ENCODE assay signal across 16 cellular contexts in genomic region chr20:50393990-50394561, GRCh38.
DNase-seq lines count a peak whose midpoint lies in the region; ATAC-seq, FAIRE-seq and TF ChIP-seq lines count a peak whose summit lies in the region.
"Had no signal": no experiment of that assay in that cellular context is flagged by ENCODE, and none has a peak within 500 bp of the region (broad histone marks: within the 10 kb centered on the region; RNA-seq: fewer than 3 reads in every experiment).

No MANE protein-coding gene starts in this region.

- ATAC-seq in IMR-90 (ENCODE audit: low read depth) = no peak
- no peak for ATAC-seq in K562
- ATAC-seq in upper lobe of left lung (ENCODE audit: low FRiP score in 2 of 2) = no peak
- ATAC-seq in HG03457 (IDR thresholded peaks at IDR 0.05; ENCODE audit: unreplicated experiment) = no peak
- ATAC-seq: activated CD8-positive, alpha-beta T cell treated with anti-CD3 and anti-CD28 coated beads, Interleukin-2, amount 10 ng/mL, durations not matched to agents 7 days and 5 days had no signal

- no peak for TF ChIP-seq EP300 in K562 (IDR thresholded peaks at IDR 0.05; ENCODE audit: low read length)
- TF ChIP-seq EP300 in upper lobe of left lung (IDR thresholded peaks at IDR 0.05) = peak in 1 of 4 donors; percentile 1

- H3K79me2 ChIP-seq in K562 (ENCODE audit: control insufficient read depth, insufficient read depth, low read length) = no peaks in the 10 kb centered on the region

- H3K9me1 ChIP-seq in IMR-90 (ENCODE audit: insufficient read depth, low read length) (0 out of 2 replicates have a peak, but pooled peaks cover 3% of the 10 kb centered on the region), K562 (ENCODE audit: control insufficient read depth, insufficient read depth, low read length) (no peaks in the 10 kb centered on the region)

- H4K8ac ChIP-seq in IMR-90 (ENCODE audit: low read depth in 2 of 2, low read length in 2 of 2) = no peak overlapping the region

- no peaks in the 10 kb centered on the region for H3K79me1 ChIP-seq in IMR-90 (ENCODE audit: low read depth in 1 of 2, low read length in 2 of 2)

- no peak overlapping the region for H2BK5ac ChIP-seq in IMR-90 (ENCODE audit: low read depth, low read length, poor library complexity, severe bottlenecking)

- BruUV-seq in IMR-90 (replicated peaks; lab: Mats Ljungman, UMichigan) (no TSS peak), K562 (replicated peaks; lab: Mats Ljungman, UMichigan) (no TSS peak)

- intact Hi-C loops in IMR-90 (cut with micrococcal nuclease) = no loop called here
- intact Hi-C loops in K562 (cut with micrococcal nuclease) = no loop called here
- intact Hi-C loops in prostate gland (cut with DNase I) = no loop called here

- H3K18ac ChIP-seq in IMR-90 (ENCODE audit: low read depth, low read length) = no peak overlapping the region

- dilution Hi-C loops in IMR-90 (cut with HindIII; ENCODE audit: low sequenced_read_pairs, unreplicated experiment) = no loop called here

- H3K4me2 ChIP-seq in IMR-90 (ENCODE audit: low read depth, low read length) (no peak overlapping the region), K562 (ENCODE audit: insufficient read depth, low read length) (no peak overlapping the region)

- CTCF ChIA-PET in IMR-90 (lab: Yijun Ruan, JAX) = no interaction called here
- CTCF ChIA-PET in K562 (lab: Yijun Ruan, JAX; ENCODE audit: low intra/inter-chr PET ratio) = no interaction called here

- no peak overlapping the region for H2BK20ac ChIP-seq in IMR-90 (ENCODE audit: low read depth, low read length)

- H2AK9ac ChIP-seq in IMR-90 (replicated peaks; ENCODE audit: low read depth, low read length, poor library complexity) = no peak overlapping the region

- no peak overlapping the region for H3K56ac ChIP-seq in IMR-90 (ENCODE audit: extremely low read depth, insufficient read depth, low read length)

- no peak for TF ChIP-seq POLR2A in IMR-90 (IDR thresholded peaks at IDR 0.05; ENCODE audit: low read depth, low read length)
- no peak for TF ChIP-seq POLR2A in K562 (conservative IDR thresholded peaks at IDR 0.05)
- no peak for TF ChIP-seq POLR2A in prostate gland (IDR thresholded peaks at IDR 0.05)
- no peak for TF ChIP-seq POLR2A in upper lobe of left lung (IDR thresholded peaks at IDR 0.05)

- H2BK120ac ChIP-seq in IMR-90 (ENCODE audit: low read depth, low read length) = no peak overlapping the region

- in situ Hi-C loops in IMR-90 (cut with MboI; ENCODE audit: low sequenced_read_pairs) = no loop called here
- in situ Hi-C loops in K562 (cut with MboI) = no loop called here

- H4K20me1 ChIP-seq in IMR-90 (ENCODE audit: insufficient read depth, low read length) = no peaks in the 10 kb centered on the region
- no peaks in the 10 kb centered on the region for H4K20me1 ChIP-seq in K562 (replicated peaks; ENCODE audit: control insufficient read depth, insufficient read depth, low read length)

- H3K27ac ChIP-seq in IMR-90 (ENCODE audit: insufficient read depth, low read length) (no peak overlapping the region), K562 (ENCODE audit: extremely low read depth, low read depth, low read length) (no peak overlapping the region), prostate gland (peak overlapping the region; percentile 69 to 76), upper lobe of left lung (peak overlapping the region; percentile 87 to 95 (median 90))

- H3K9me3 ChIP-seq in IMR-90 (ENCODE audit: control insufficient read depth, insufficient read depth, low read length) (no peaks in the 10 kb centered on the region), K562 (replicated peaks; ENCODE audit: control insufficient read depth, insufficient read depth, low read depth, low read length) (no peaks in the 10 kb centered on the region), prostate gland (no peaks in the 10 kb centered on the region), upper lobe of left lung (no peaks in the 10 kb centered on the region)
- H3K9me3 ChIP-seq: mucosa of descending colon had no signal

- peak overlapping the region; percentile 57; the same call in 1 of the 2 replicates for H2AK5ac ChIP-seq in IMR-90 (ENCODE audit: low read depth, low read length)

- H3K36me3 ChIP-seq in IMR-90 (ENCODE audit: control insufficient read depth, insufficient read depth, low read length) (no peaks in the 10 kb centered on the region), K562 (ENCODE audit: control insufficient read depth, insufficient read depth, low read length) (no peaks in the 10 kb centered on the region), prostate gland (no peaks in the 10 kb centered on the region), upper lobe of left lung (no peaks in the 10 kb centered on the region)

- no peak for DNase-seq in IMR-90
- DNase-seq in K562 (ENCODE audit: extremely low read depth in 1 of 4, low spot score in 3 of 4) = no peak
- DNase-seq in prostate gland (ENCODE audit: low spot score) = no peak
- peak in 1 of 2 donors; percentile 61 for DNase-seq in upper lobe of left lung
- no peak for DNase-seq in stimulated activated CD4-positive, alpha-beta T cell treated with anti-CD3 and anti-CD28 coated beads, Interleukin-2, amount 100 ng/mL, for 24 hours
- no peak for DNase-seq in NCI-H2196 treated with DMSO at 0.1 percent for 48 hours (lab: John Stamatoyannopoulos, UW; ENCODE audit: unreplicated experiment)
- DNase-seq: activated CD8-positive, alpha-beta T cell treated with anti-CD3 and anti-CD28 coated beads, Interleukin-2, amount 10 ng/mL, durations not matched to agents 7 days and 5 days; activated naive CD4-positive, alpha-beta T cell treated with anti-CD3 and anti-CD28 coated beads, Interleukin-2, amount 50 U/mL, for 16 hours; activated T-cell treated with anti-CD3 and anti-CD28 coated beads, Interleukin-2, amount 50 U/mL, for 1 hour; DND-41; effector CD8-positive, alpha-beta T cell; glutamatergic neuron; NCI-H1105 treated with DMSO at 0.1 percent for 48 hours; stimulated activated CD4-positive, alpha-beta T cell treated with anti-CD3 and anti-CD28 coated beads, Interleukin-12 subunit alpha, Interleukin-12 subunit beta, amount 100 ng/mL, for 4 hours had no signal

- TF ChIP-seq RAD21 in IMR-90 (IDR thresholded peaks at IDR 0.05; ENCODE audit: low read length) = no peak
- no peak for TF ChIP-seq RAD21 in K562 (CRISPR knock-in tag; conservative IDR thresholded peaks at IDR 0.05 in 1 of 2, IDR thresholded peaks at IDR 0.05 in 1 of 2)

- H3K14ac ChIP-seq in IMR-90 (replicated peaks; ENCODE audit: low read depth, low read length) = no peak overlapping the region

- H3K4me1 ChIP-seq in IMR-90 (ENCODE audit: control insufficient read depth, insufficient read depth, low read length) = peaks cover 10% of the 10 kb centered on the region
- H3K4me1 ChIP-seq in K562 (replicated peaks in 1 of 2; ENCODE audit: control insufficient read depth in 2 of 2, insufficient read depth in 2 of 2, low read length in 2 of 2) = peaks cover 6 to 25% of the 10 kb centered on the region in 2 experiments; a peak in 4 of 5 replicates
- peaks cover 17% of the 10 kb centered on the region for H3K4me1 ChIP-seq in prostate gland (replicated peaks)
- peaks cover 43 to 66% (median 57%) of the 10 kb centered on the region in 4 donors for H3K4me1 ChIP-seq in upper lobe of left lung

- H3K4ac ChIP-seq in IMR-90 (ENCODE audit: low read depth, low read length) = no peak overlapping the region

- 90% methylated on average over 11 of the region's 24 CpGs; no CpG with 5 or more reads in 1 of the 2 experiments for WGBS in IMR-90 (ENCODE audit: extremely low coverage in 2 of 2, insufficient read length in 1 of 2), 2 experiments
- WGBS in K562 (ENCODE audit: insufficient coverage, low coverage, missing lambda C conversion rate) = 68% methylated on average over 21 of the region's 24 CpGs
- 90% methylated on average over 23 of the region's 24 CpGs for WGBS in prostate gland
- 73 to 81% methylated on average over 19 to 24 of the region's 24 CpGs for WGBS in upper lobe of left lung, 2 donors

- H3K9ac ChIP-seq in IMR-90 (ENCODE audit: low read depth, low read length) (no peak overlapping the region), K562 (ENCODE audit: insufficient read depth in 1 of 2, low read depth in 2 of 2, low read length in 2 of 2) (peak overlapping the region in 1 of 2 experiments; percentile 84; a peak in 2 of 4 replicates)

- no peak overlapping the region for H3K4me3 ChIP-seq in IMR-90 (ENCODE audit: insufficient read depth, low read depth, low read length)
- no peak overlapping the region for H3K4me3 ChIP-seq in K562
- no peak overlapping the region for H3K4me3 ChIP-seq in prostate gland
- no peak overlapping the region for H3K4me3 ChIP-seq in upper lobe of left lung
- H3K4me3 ChIP-seq: mucosa of descending colon had no signal

- POLR2A ChIA-PET in IMR-90 (lab: Charles Lee; ENCODE audit: unreplicated experiment) = no interaction called here
- POLR2A ChIA-PET in K562 (lab: Yijun Ruan, JAX) = interaction anchor here (0.7 to 1.3 kb wide), 3 partner anchors 12 to 203 kb away, joined by 3 read pairs; partner anchors contain the start of gene CEBPB

- no peak overlapping the region for H4K91ac ChIP-seq in IMR-90 (ENCODE audit: insufficient read depth, low read depth, low read length)

- TF ChIP-seq CTCF in IMR-90 (conservative IDR thresholded peaks at IDR 0.05; ENCODE audit: low read depth, low read length) (no peak), K562 (IDR thresholded peaks at IDR 0.05 in 2 of 3, conservative IDR thresholded peaks at IDR 0.05 in 1 of 3; ENCODE audit: insufficient read depth in 2 of 3, low read depth in 1 of 3, low read length in 3 of 3) (no peak), prostate gland (IDR thresholded peaks at IDR 0.05) (no peak), upper lobe of left lung (IDR thresholded peaks at IDR 0.05) (no peak)

- no peak overlapping the region for H3K23ac ChIP-seq in IMR-90 (ENCODE audit: low read depth, low read length)

- no peak overlapping the region for H2BK15ac ChIP-seq in IMR-90 (ENCODE audit: low read depth, low read length)

- no peak for FAIRE-seq in K562 (lab: Jason Lieb, UNC)

- H2AFZ ChIP-seq in IMR-90 (replicated peaks; ENCODE audit: low read length, poor library complexity) (peak overlapping the region; percentile 49), K562 (ENCODE audit: low read depth, low read length) (peak overlapping the region; percentile 57; the same call in 1 of the 2 replicates)

- H3K27me3 ChIP-seq in IMR-90 (ENCODE audit: control insufficient read depth, insufficient read depth, low read length) (no peaks in the 10 kb centered on the region), K562 (ENCODE audit: control insufficient read depth in 2 of 2, insufficient read depth in 2 of 2, low read length in 2 of 2) (no peaks in the 10 kb centered on the region), prostate gland (replicated peaks; ENCODE audit: insufficient read depth) (no peaks in the 10 kb centered on the region), upper lobe of left lung (no peaks in the 10 kb centered on the region)

- H4K5ac ChIP-seq in IMR-90 (ENCODE audit: low read depth, low read length) = no peak overlapping the region

TF ChIP-seq in IMR-90, 13 proteins besides CTCF, POLR2A, EP300 and RAD21 (continues in another document):
- no peak for TF ChIP-seq CEBPB (IDR thresholded peaks at IDR 0.05; ENCODE audit: low read depth, low read length)
- TF ChIP-seq CHD1 (IDR thresholded peaks at IDR 0.05; ENCODE audit: low read depth, low read length) = no peak

TF ChIP-seq in K562, 482 proteins besides CTCF, POLR2A, EP300 and RAD21 (continues in another document):
- TF ChIP-seq BHLHE40 (IDR thresholded peaks at IDR 0.05; ENCODE audit: low read length) (no peak), ZNF76 (CRISPR knock-in tag; IDR thresholded peaks at IDR 0.05; ENCODE audit: borderline replicate concordance) (no peak), KDM1A (IDR thresholded peaks at IDR 0.05) (peak; percentile 35 to 51; a peak in 3 of 4 replicates)

Comparison
In these comparisons a context has a peak if more than half of its experiments do, and no peak if none do; other contexts are left out.
1. H3K27ac ChIP-seq: peak in prostate gland (2 of 2) and upper lobe of left lung (4 of 4); none in IMR-90 (single experiment) and K562 (single experiment).